Comparison of ENCODE assay signal across 8 cellular contexts in genomic region chr12:113186666-113187325, GRCh38. TPM values are rescaled to one million over a fixed set of nuclear protein-coding genes. Genes with fewer than 3 reads are reported as not detected.
DNase-seq lines count a peak whose midpoint lies in the region; ATAC-seq and TF ChIP-seq lines count a peak whose summit lies in the region.

No MANE protein-coding gene starts in this region.

- H3K9ac ChIP-seq in BLaER1 treated with 17β-estradiol and CSF1 and Interleukin-3, amounts not matched to agents 10 nM and 100 nM, result peak overlapping the region; percentile 95 to 100 (median 99)
- H3K9ac ChIP-seq in Karpas-422 (ENCODE audit: low read length) (peak overlapping the region; percentile 96), colonic mucosa (ENCODE audit: low read depth in 2 of 2, low read length in 2 of 2) (peak overlapping the region in 1 of 2 donors; percentile 91)

- peaks cover 31 to 47% (median 36%) of the 10 kb centered on the region in 10 experiments for H3K4me1 ChIP-seq in BLaER1 treated with 17β-estradiol and CSF1 and Interleukin-3, amounts not matched to agents 10 nM and 100 nM
- H3K4me1 ChIP-seq in Karpas-422 (ENCODE audit: low read length), result peaks cover 32% of the 10 kb centered on the region
- H3K4me1 ChIP-seq in colonic mucosa, result peaks cover 14% of the 10 kb centered on the region

- peak overlapping the region; percentile 77 to 97 (median 88); a peak in 19 of 20 replicates for H3K4me3 ChIP-seq in BLaER1 treated with 17β-estradiol and CSF1 and Interleukin-3, amounts not matched to agents 10 nM and 100 nM
- peak overlapping the region; percentile 92 for H3K4me3 ChIP-seq in Karpas-422 (ENCODE audit: low read length)
- peak overlapping the region; percentile 98 for H3K4me3 ChIP-seq in colonic mucosa

- H3K9me3 Mint-ChIP-seq in natural killer cell treated with Interleukin-12 subunit alpha and Interleukin-12 subunit beta and Interleukin-15 and Interleukin-18, amount 100 ng/mL, for 72 hours, result no peaks in the 10 kb centered on the region

- ATAC-seq in natural killer cell treated with Interleukin-12 subunit alpha and Interleukin-12 subunit beta and Interleukin-15 and Interleukin-18, amount 100 ng/mL, for 72 hours, result no peak
- no peak for ATAC-seq in GM21576 (IDR thresholded peaks at IDR 0.05; ENCODE audit: unreplicated experiment)

- intact Hi-C loops in colonic mucosa (cut with DNase I), result no loop called here

- DNase-seq in Karpas-422 (no peak), colonic mucosa (peak; percentile 42), SHP77 treated with DMSO at 0.1 percent for 48 hours (lab: John Stamatoyannopoulos, UW) (no peak), epidermal melanocyte (ENCODE audit: insufficient read length, low spot score) (no peak), NCI-H345 (lab: John Stamatoyannopoulos, UW) (no peak)
- no peak for DNase-seq in natural killer cell treated with Interleukin-12 subunit alpha and Interleukin-12 subunit beta and Interleukin-15 and Interleukin-18, amount 100 ng/mL, for 72 hours (ENCODE audit: low spot score)

- H3K36me3 ChIP-seq in BLaER1 treated with 17β-estradiol and CSF1 and Interleukin-3, amounts not matched to agents 10 nM and 100 nM, result peaks cover 27 to 72% (median 58%) of the 10 kb centered on the region in 11 experiments
- H3K36me3 ChIP-seq in Karpas-422 (ENCODE audit: insufficient read depth, low read length) (peaks cover 20% of the 10 kb centered on the region), colonic mucosa (peaks cover 6% of the 10 kb centered on the region)

- H3K27me3 ChIP-seq in BLaER1 treated with 17β-estradiol and CSF1 and Interleukin-3, amounts not matched to agents 10 nM and 100 nM, result no peaks in the 10 kb centered on the region
- H3K27me3 ChIP-seq in Karpas-422 (ENCODE audit: low read length) (no peaks in the 10 kb centered on the region), colonic mucosa (no peaks in the 10 kb centered on the region)

- no peak overlapping the region for H2AFZ ChIP-seq in Karpas-422 (ENCODE audit: low read length)

- peak overlapping the region; percentile 82 to 91 for H3K27ac Mint-ChIP-seq in natural killer cell treated with Interleukin-12 subunit alpha and Interleukin-12 subunit beta and Interleukin-15 and Interleukin-18, amount 100 ng/mL, for 72 hours

- no peaks in the 10 kb centered on the region for H3K9me2 ChIP-seq in Karpas-422 (replicated peaks; ENCODE audit: insufficient read depth, low read length)

- H3K36me3 Mint-ChIP-seq in natural killer cell treated with Interleukin-12 subunit alpha and Interleukin-12 subunit beta and Interleukin-15 and Interleukin-18, amount 100 ng/mL, for 72 hours, result peaks cover 6% of the 10 kb centered on the region

- H4K20me1 ChIP-seq in BLaER1 treated with 17β-estradiol and CSF1 and Interleukin-3, amounts not matched to agents 10 nM and 100 nM, result peaks cover 0 to 76% (median 43%) of the 10 kb centered on the region in 11 experiments; a peak in 17 of 22 replicates
- peaks cover 6% of the 10 kb centered on the region; the same call in 1 of the 2 replicates for H4K20me1 ChIP-seq in Karpas-422 (ENCODE audit: insufficient read depth, low read depth, low read length)

- no peaks in the 10 kb centered on the region for H3K27me3 Mint-ChIP-seq in natural killer cell treated with Interleukin-12 subunit alpha and Interleukin-12 subunit beta and Interleukin-15 and Interleukin-18, amount 100 ng/mL, for 72 hours

- H3K4me2 ChIP-seq in BLaER1 treated with 17β-estradiol and CSF1 and Interleukin-3, amounts not matched to agents 10 nM and 100 nM, result peak overlapping the region; percentile 74 to 97 (median 93)
- H3K4me2 ChIP-seq in Karpas-422 (ENCODE audit: low read depth, low read length, poor library complexity, severe bottlenecking), result peak overlapping the region; percentile 82

- H3K27ac ChIP-seq in BLaER1 treated with 17β-estradiol and CSF1 and Interleukin-3, amounts not matched to agents 10 nM and 100 nM, result 0 out of 22 replicates have a peak overlapping the region, but pooled peaks of 1 of the 11 experiments have one; percentile 22
- peak overlapping the region; percentile 85 for H3K27ac ChIP-seq in Karpas-422 (ENCODE audit: low read length)
- H3K27ac ChIP-seq in colonic mucosa, result no peak overlapping the region

- peaks cover 53% of the 10 kb centered on the region for H3K79me2 ChIP-seq in Karpas-422 (ENCODE audit: low read length)

- no peaks in the 10 kb centered on the region for H3K9me3 ChIP-seq in BLaER1 treated with 17β-estradiol and CSF1 and Interleukin-3, amounts not matched to agents 10 nM and 100 nM (replicated peaks in 1 of 11)
- no peaks in the 10 kb centered on the region for H3K9me3 ChIP-seq in Karpas-422 (ENCODE audit: low read length)
- no peaks in the 10 kb centered on the region for H3K9me3 ChIP-seq in colonic mucosa

- H3K4me1 Mint-ChIP-seq in natural killer cell treated with Interleukin-12 subunit alpha and Interleukin-12 subunit beta and Interleukin-15 and Interleukin-18, amount 100 ng/mL, for 72 hours (ENCODE audit: low read depth in 2 of 2), result peaks cover 23 to 26% of the 10 kb centered on the region in 2 donors

- H3K4me3 Mint-ChIP-seq in natural killer cell treated with Interleukin-12 subunit alpha and Interleukin-12 subunit beta and Interleukin-15 and Interleukin-18, amount 100 ng/mL, for 72 hours, result peak overlapping the region; percentile 89

- TF ChIP-seq CTCF in colonic mucosa (IDR thresholded peaks at IDR 0.05), result no peak

RNA-seq across cellular contexts. Expression of gene RITA1, which starts 1.3 kb away (rescaled TPM):
- total RNA-seq in Karpas-422 (2014; rRNA removed; shearing (Covaris generic); ENCODE audit: low replicate concordance), result 34.3 and 47.3 TPM in 2 replicates
- total RNA-seq in colonic mucosa, result 10 to 100 TPM; 13.9 to 26.9 TPM
- 10 to 100 TPM; 19.6 to 27.3 TPM for total RNA-seq in natural killer cell treated with Interleukin-12 subunit alpha and Interleukin-12 subunit beta and Interleukin-15 and Interleukin-18, amount 100 ng/mL, for 72 hours

RNA-seq across cellular contexts. Expression of gene DDX54, which starts 1.5 kb away (rescaled TPM):
- total RNA-seq in Karpas-422 (2014; rRNA removed; shearing (Covaris generic); ENCODE audit: low replicate concordance), result 28.2 and 81.5 TPM in 2 replicates
- total RNA-seq in colonic mucosa, result 10 to 100 TPM; 54.8 to 98.3 TPM
- total RNA-seq in natural killer cell treated with Interleukin-12 subunit alpha and Interleukin-12 subunit beta and Interleukin-15 and Interleukin-18, amount 100 ng/mL, for 72 hours, result 100 to 1,000 TPM in 1 of 2 donors, 10 to 100 TPM in 1; 85.8 to 143 TPM

RNA-seq across cellular contexts. Expression of gene TPCN1, which starts 34.5 kb away (rescaled TPM):
- total RNA-seq in Karpas-422 (2014; rRNA removed; shearing (Covaris generic); ENCODE audit: low replicate concordance), result 43.9 and 46.4 TPM in 2 replicates
- total RNA-seq in colonic mucosa, result 10 to 100 TPM; 55.5 to 85.6 TPM
- 10 to 100 TPM; 14.1 to 43.6 TPM for total RNA-seq in natural killer cell treated with Interleukin-12 subunit alpha and Interleukin-12 subunit beta and Interleukin-15 and Interleukin-18, amount 100 ng/mL, for 72 hours

RNA-seq across cellular contexts. Expression of gene CFAP73, which starts 37.3 kb away (rescaled TPM):
- not detected in 2 replicates for total RNA-seq in Karpas-422 (2014; rRNA removed; shearing (Covaris generic); ENCODE audit: low replicate concordance)
- under 1 TPM in 1 of 2 donors, not detected in 1; 0.20 TPM for total RNA-seq in colonic mucosa
- under 1 TPM in 1 of 2 donors, not detected in 1; 0.28 TPM for total RNA-seq in natural killer cell treated with Interleukin-12 subunit alpha and Interleukin-12 subunit beta and Interleukin-15 and Interleukin-18, amount 100 ng/mL, for 72 hours

RNA-seq across cellular contexts. Expression of gene RASAL1, which starts 51.2 kb away (rescaled TPM):
- 3.3 and 3.4 TPM in 2 replicates for total RNA-seq in Karpas-422 (2014; rRNA removed; shearing (Covaris generic); ENCODE audit: low replicate concordance)
- total RNA-seq in colonic mucosa, result 10 to 100 TPM in 1 of 2 donors, 1 to 10 TPM in 1; 9.0 to 10.2 TPM
- total RNA-seq in natural killer cell treated with Interleukin-12 subunit alpha and Interleukin-12 subunit beta and Interleukin-15 and Interleukin-18, amount 100 ng/mL, for 72 hours, result not detected
